Comparison of ENCODE assay signal across 8 cellular contexts in genomic region chr12:123365141-123365917, GRCh38. TPM values are rescaled to one million over a fixed set of nuclear protein-coding genes. Genes with fewer than 3 reads are reported as not detected.
DNase-seq lines count a peak whose midpoint lies in the region; FAIRE-seq and TF ChIP-seq lines count a peak whose summit lies in the region.

No MANE protein-coding gene starts in this region.

- peak overlapping the region; percentile 94 for H3K27ac ChIP-seq in stomach smooth muscle (ENCODE audit: low read length)

- no peaks in the 10 kb centered on the region for H3K9me2 ChIP-seq in Loucy (replicated peaks; ENCODE audit: low read depth, low read length)

- H2AFZ ChIP-seq in Loucy (ENCODE audit: low read length), result peak overlapping the region; percentile 85

- peak; percentile 99 for DNase-seq in H7
- peak; percentile 94 for DNase-seq in activated gamma-delta T cell (lab: John Stamatoyannopoulos, UW)
- peak; percentile 98 to 99 for DNase-seq in foreskin fibroblast
- DNase-seq in neural crest cell (ENCODE audit: low read depth, low spot score), result peak; percentile 94

- peaks cover 43% of the 10 kb centered on the region for H3K79me2 ChIP-seq in Loucy (ENCODE audit: insufficient read depth, low read length)

- peaks cover 21% of the 10 kb centered on the region for H3K4me1 Mint-ChIP-seq in neural crest cell

- H3K4me1 ChIP-seq in Loucy (ENCODE audit: insufficient read depth, low read length, poor library complexity, severe bottlenecking), result peaks cover 16% of the 10 kb centered on the region
- peaks cover 22% of the 10 kb centered on the region for H3K4me1 ChIP-seq in stomach smooth muscle (ENCODE audit: control insufficient read depth, insufficient read depth, low read length)

- H3K9me3 Mint-ChIP-seq in neural crest cell, result no peaks in the 10 kb centered on the region

- peaks cover 4% of the 10 kb centered on the region; the same call in 1 of the 2 replicates for H3F3A ChIP-seq in Loucy (ENCODE audit: low read depth)

- no peaks in the 10 kb centered on the region for H3K27me3 Mint-ChIP-seq in neural crest cell (ENCODE audit: low read depth)

- H3K36me3 ChIP-seq in H7 (replicated peaks; ENCODE audit: control insufficient read depth, insufficient read depth, low read length), result no peaks in the 10 kb centered on the region
- H3K36me3 ChIP-seq in Loucy (ENCODE audit: insufficient read depth, low read length), result no peaks in the 10 kb centered on the region
- no peaks in the 10 kb centered on the region for H3K36me3 ChIP-seq in stomach smooth muscle (ENCODE audit: control insufficient read depth in 2 of 2, insufficient read depth in 2 of 2, low read length in 2 of 2)

- peak; percentile 84 for FAIRE-seq in G401.6 (lab: Jason Lieb, UNC)

- H3K4me3 ChIP-seq in H7 (ENCODE audit: insufficient read depth, low read depth, low read length) (peak overlapping the region; percentile 63), Loucy (ENCODE audit: low read length, poor library complexity, severe bottlenecking) (peak overlapping the region; percentile 84), foreskin fibroblast (ENCODE audit: low read depth in 1 of 2, low read length in 2 of 2) (peak overlapping the region; percentile 82 to 83), stomach smooth muscle (ENCODE audit: low read length in 2 of 2) (peak overlapping the region; percentile 74 to 85)

- peak overlapping the region; percentile 94 for H3K27ac Mint-ChIP-seq in neural crest cell (ENCODE audit: unreplicated experiment)

- H3K36me3 Mint-ChIP-seq in neural crest cell (ENCODE audit: low read depth), result no peaks in the 10 kb centered on the region

- H3K4me3 Mint-ChIP-seq in neural crest cell, result peak overlapping the region; percentile 87

- no peaks in the 10 kb centered on the region for H3K27me3 ChIP-seq in H7 (ENCODE audit: control insufficient read depth, insufficient read depth, low read length)
- H3K27me3 ChIP-seq in Loucy (ENCODE audit: insufficient read depth, low read length, poor library complexity, severe bottlenecking), result no peaks in the 10 kb centered on the region
- H3K27me3 ChIP-seq in stomach smooth muscle (ENCODE audit: control insufficient read depth in 1 of 2, insufficient read depth in 2 of 2, low read length in 2 of 2), result no peaks in the 10 kb centered on the region

- TF ChIP-seq CTCF in Loucy (conservative IDR thresholded peaks at IDR 0.05; ENCODE audit: low read length) (peak; percentile 94), foreskin fibroblast (IDR thresholded peaks at IDR 0.05; ENCODE audit: low read depth, low read length) (peak; percentile 92), neural crest cell (conservative IDR thresholded peaks at IDR 0.05) (peak; percentile 85)

- H3K4me2 ChIP-seq in Loucy (ENCODE audit: low read depth, low read length, poor library complexity, severe bottlenecking), result peak overlapping the region; percentile 81

- TF ChIP-seq POLR2A in Raji (IDR thresholded peaks at IDR 0.05; ENCODE audit: insufficient read depth, low read depth, low read length), result peak; percentile 82

- peak overlapping the region; percentile 83 for H3K9ac ChIP-seq in Loucy (ENCODE audit: low read depth, low read length, poor library complexity, severe bottlenecking)
- H3K9ac ChIP-seq in stomach smooth muscle (ENCODE audit: low read length in 2 of 2), result peak overlapping the region; percentile 78 to 90

- H4K20me1 ChIP-seq in Loucy (ENCODE audit: insufficient read depth, low read length, poor library complexity, severe bottlenecking), result peaks cover 36% of the 10 kb centered on the region

- H3K9me3 ChIP-seq in Loucy (ENCODE audit: insufficient read depth, low read depth, low read length), result no peaks in the 10 kb centered on the region
- H3K9me3 ChIP-seq in stomach smooth muscle (ENCODE audit: control insufficient read depth in 2 of 2, low read length in 2 of 2), result no peaks in the 10 kb centered on the region

RNA-seq across cellular contexts. Expression of gene SBNO1, which starts 0.7 kb away (rescaled TPM):
- total RNA-seq in H7 (2014; rRNA removed; shearing (Covaris generic)), result 17.7 and 25.0 TPM in 2 replicates
- total RNA-seq in neural crest cell, result 43.2 and 44.8 TPM in 2 replicates

RNA-seq across cellular contexts. Expression of gene KMT5A, which starts 18.6 kb away (rescaled TPM):
- 16.1 and 18.1 TPM in 2 replicates for total RNA-seq in H7 (2014; rRNA removed; shearing (Covaris generic))
- 55.1 and 57.5 TPM in 2 replicates for total RNA-seq in neural crest cell

Comparison
In these comparisons a context has a peak if more than half of its experiments do, and no peak if none do; other contexts are left out.
1. Peak in every context shown above with its lines: DNase-seq, H3K4me3 ChIP-seq and H3K27ac ChIP-seq.